Comparison of ENCODE assay signal across 15 cellular contexts in genomic region chr1:170735366-170736263, GRCh38.
DNase-seq lines count a peak whose midpoint lies in the region; ATAC-seq and TF ChIP-seq lines count a peak whose summit lies in the region.
"Had no signal": no experiment of that assay in that cellular context is flagged by ENCODE, and none has a peak within 500 bp of the region (broad histone marks: within the 10 kb centered on the region; RNA-seq: fewer than 3 reads in every experiment).

No MANE protein-coding gene starts in this region.

- no peak overlapping the region for H2BK120ac ChIP-seq in mesenchymal stem cell (ENCODE audit: low read depth, low read length)

- peak; percentile 49 to 88 for TF ChIP-seq POLR2A in gastrocnemius medialis (IDR thresholded peaks at IDR 0.05)

- H4K8ac ChIP-seq in mesenchymal stem cell (ENCODE audit: low read length), result no peak overlapping the region

- H3K79me1 ChIP-seq in mesenchymal stem cell (replicated peaks; ENCODE audit: low read length, poor library complexity, severe bottlenecking), result no peaks in the 10 kb centered on the region

- H3K79me2 ChIP-seq in GM23248 (ENCODE audit: insufficient read depth), result peaks cover 23% of the 10 kb centered on the region

- H3K27me3 ChIP-seq in GM23248 (replicated peaks; ENCODE audit: insufficient read depth) (no peaks in the 10 kb centered on the region), gastrocnemius medialis (no peaks in the 10 kb centered on the region), mesenchymal stem cell (ENCODE audit: control insufficient read depth in 1 of 2, insufficient read depth in 1 of 2, low read length in 2 of 2) (no peaks in the 10 kb centered on the region)
- H3K27me3 ChIP-seq: BLaER1 treated with 17β-estradiol and CSF1 and Interleukin-3, amounts not matched to agents 10 nM and 100 nM had no signal

- no peak overlapping the region for H3K18ac ChIP-seq in mesenchymal stem cell (ENCODE audit: low read depth in 1 of 2, low read length in 2 of 2)

- H3K23ac ChIP-seq in mesenchymal stem cell (ENCODE audit: low read length in 2 of 2), result no peak overlapping the region

- H3K4me1 Mint-ChIP-seq in immature natural killer cell, result no peaks in the 10 kb centered on the region
- H3K4me1 Mint-ChIP-seq: H9 had no signal

- H3K36me3 Mint-ChIP-seq in immature natural killer cell, result no peaks in the 10 kb centered on the region

- no peak overlapping the region for H3K4me3 Mint-ChIP-seq in immature natural killer cell
- H3K4me3 Mint-ChIP-seq: H9 had no signal

- H4K91ac ChIP-seq in mesenchymal stem cell (ENCODE audit: low read length), result no peak overlapping the region

- peaks cover 64% of the 10 kb centered on the region for H3K36me3 ChIP-seq in GM23248 (ENCODE audit: low read depth)
- H3K36me3 ChIP-seq in gastrocnemius medialis, result no peaks in the 10 kb centered on the region
- peaks cover 0 to 93% of the 10 kb centered on the region in 2 experiments for H3K36me3 ChIP-seq in mesenchymal stem cell (ENCODE audit: control insufficient read depth in 1 of 2, insufficient read depth in 2 of 2, low read depth in 1 of 2, low read length in 2 of 2)
- H3K36me3 ChIP-seq: BLaER1 treated with 17β-estradiol and CSF1 and Interleukin-3, amounts not matched to agents 10 nM and 100 nM had no signal

- H3K27me3 Mint-ChIP-seq in immature natural killer cell (ENCODE audit: low read depth in 3 of 3), result no peaks in the 10 kb centered on the region

- peak; percentile 70 for ATAC-seq in left ventricle myocardium superior
- ATAC-seq in gastrocnemius medialis, result peak; percentile 87 to 91
- ATAC-seq: HepG2 had no signal

- no peak overlapping the region for H3K27ac Mint-ChIP-seq in immature natural killer cell
- H3K27ac Mint-ChIP-seq: H9 had no signal

- WGBS in GM23248 (ENCODE audit: low coverage in 1 of 2, low lambda C conversion rate in 2 of 2, missing lambda C conversion rate in 2 of 2), 2 experiments, result 73 to 84% methylated on average over 2 of the region's 2 CpGs
- 86% methylated on average over 2 of the region's 2 CpGs for WGBS in mesenchymal stem cell

- peaks cover 71% of the 10 kb centered on the region for H3F3A ChIP-seq in GM23248 (ENCODE audit: insufficient read depth)

- no peak overlapping the region for H3K4ac ChIP-seq in mesenchymal stem cell (ENCODE audit: low read depth in 1 of 2, low read length in 2 of 2)

- H2BK5ac ChIP-seq in mesenchymal stem cell (ENCODE audit: low read depth, low read length, poor library complexity, severe bottlenecking), result no peak overlapping the region

- H3K4me2 ChIP-seq in GM23248 (ENCODE audit: unreplicated experiment), result no peak overlapping the region
- no peak overlapping the region for H3K4me2 ChIP-seq in mesenchymal stem cell (ENCODE audit: low read length, poor library complexity, severe bottlenecking)
- H3K4me2 ChIP-seq: BLaER1 treated with 17β-estradiol and CSF1 and Interleukin-3, amounts not matched to agents 10 nM and 100 nM had no signal

- H3K9me3 ChIP-seq in GM23248 (ENCODE audit: low read depth), result no peaks in the 10 kb centered on the region
- no peaks in the 10 kb centered on the region for H3K9me3 ChIP-seq in gastrocnemius medialis
- no peaks in the 10 kb centered on the region for H3K9me3 ChIP-seq in mesenchymal stem cell (ENCODE audit: control insufficient read depth, low read length)
- H3K9me3 ChIP-seq: BLaER1 treated with 17β-estradiol and CSF1 and Interleukin-3, amounts not matched to agents 10 nM and 100 nM had no signal

- H2BK12ac ChIP-seq in mesenchymal stem cell (ENCODE audit: low read length in 2 of 2), result no peak overlapping the region

- H2AFZ ChIP-seq in GM23248 (no peak overlapping the region), mesenchymal stem cell (ENCODE audit: low read depth, low read length) (no peak overlapping the region)

- no peaks in the 10 kb centered on the region for H4K20me1 ChIP-seq in GM23248 (ENCODE audit: insufficient read depth)
- H4K20me1 ChIP-seq: BLaER1 treated with 17β-estradiol and CSF1 and Interleukin-3, amounts not matched to agents 10 nM and 100 nM had no signal

- H3K4me3 ChIP-seq in GM23248, result no peak overlapping the region
- H3K4me3 ChIP-seq in gastrocnemius medialis, result peak overlapping the region in 3 of 4 donors; percentile 5 to 34 (median 21)
- H3K4me3 ChIP-seq in mesenchymal stem cell (ENCODE audit: insufficient read depth in 1 of 2, low read depth in 1 of 2, low read length in 2 of 2), result no peak overlapping the region
- H3K4me3 ChIP-seq: BLaER1 treated with 17β-estradiol and CSF1 and Interleukin-3, amounts not matched to agents 10 nM and 100 nM had no signal

- H3K9me3 Mint-ChIP-seq in immature natural killer cell, result peaks cover 0 to 3% (median 0%) of the 10 kb centered on the region in 6 donors

- intact Hi-C loops in left ventricle myocardium superior (cut with micrococcal nuclease), result loop anchor here (10.0 kb wide), 1 partner anchor 61 kb away; no protein-coding TSS in a partner anchor
- intact Hi-C loops in gastrocnemius medialis (cut with DNase I; ENCODE audit: low total_unique reads), result loop anchor here (2.0 to 10.0 kb wide), 3 partner anchors 23 to 1251 kb away; partner anchors contain the start of gene SLC19A2

- in situ Hi-C loops in GM23248 (cut with MboI) (no loop called here), gastrocnemius medialis (cut with MboI; ENCODE audit: low sequenced_read_pairs in 4 of 4) (loop anchor here in 1 of 4 donors (25.0 kb wide), 1 partner anchor 1248 kb away; the partner anchor contains the start of gene SLC19A2)

- no peaks in the 10 kb centered on the region for H3K9me2 ChIP-seq in GM23248 (ENCODE audit: insufficient read depth)

- no peak overlapping the region for H2AK5ac ChIP-seq in mesenchymal stem cell (ENCODE audit: low read length, severe bottlenecking)

- H2BK15ac ChIP-seq in mesenchymal stem cell (ENCODE audit: low read depth, poor library complexity, severe bottlenecking), result no peak overlapping the region

- TF ChIP-seq CTCF in gastrocnemius medialis (IDR thresholded peaks at IDR 0.05 in 4 of 5, conservative IDR thresholded peaks at IDR 0.05 in 1 of 5), result peak in 1 of 5 experiments; percentile 26

- H3K9ac ChIP-seq in GM23248, result no peak overlapping the region
- H3K9ac ChIP-seq in mesenchymal stem cell (ENCODE audit: low read length), result no peak overlapping the region
- H3K9ac ChIP-seq: BLaER1 treated with 17β-estradiol and CSF1 and Interleukin-3, amounts not matched to agents 10 nM and 100 nM had no signal

- DNase-seq in GM23248, result no peak
- DNase-seq in LHCN-M2 (ENCODE audit: low read depth), result peak; percentile 74
- DNase-seq in left ventricle myocardium superior, result no peak
- peak; percentile 32 to 54 for DNase-seq in gastrocnemius medialis
- no peak for DNase-seq in immature natural killer cell
- no peak for DNase-seq in superior temporal gyrus (ENCODE audit: extremely low spot score)
- DNase-seq in mesenchymal stem cell, result no peak
- DNase-seq: H9, NCI-H1417, NCI-H1930, NCI-H2171 treated with DMSO at 0.1 percent for 48 hours, NCI-H774, OCI-M1 had no signal

- H3K27ac ChIP-seq in GM23248 (0 out of 2 replicates have a peak overlapping the region, but pooled peaks have one; percentile 6), gastrocnemius medialis (peak overlapping the region; percentile 85 to 95 (median 90)), mesenchymal stem cell (ENCODE audit: low read length, poor library complexity, severe bottlenecking) (no peak overlapping the region)
- H3K27ac ChIP-seq: BLaER1 treated with 17β-estradiol and CSF1 and Interleukin-3, amounts not matched to agents 10 nM and 100 nM had no signal

- no peak overlapping the region for H3K14ac ChIP-seq in mesenchymal stem cell (ENCODE audit: low read length in 2 of 2)

- peaks cover 32% of the 10 kb centered on the region for H3K4me1 ChIP-seq in GM23248 (ENCODE audit: insufficient read depth)
- H3K4me1 ChIP-seq in gastrocnemius medialis, result peaks cover 60 to 64% of the 10 kb centered on the region in 2 donors
- H3K4me1 ChIP-seq in mesenchymal stem cell (ENCODE audit: control insufficient read depth, insufficient read depth, low read depth, low read length), result peaks cover 2% of the 10 kb centered on the region
- H3K4me1 ChIP-seq: BLaER1 treated with 17β-estradiol and CSF1 and Interleukin-3, amounts not matched to agents 10 nM and 100 nM had no signal

Comparison
In these comparisons a context has a peak if more than half of its experiments do, and no peak if none do; other contexts are left out.
1. DNase-seq: peak in LHCN-M2 (single experiment) and gastrocnemius medialis (2 of 2); none in GM23248 (single experiment), left ventricle myocardium superior (single experiment), immature natural killer cell (0 of 3), superior temporal gyrus (single experiment) and mesenchymal stem cell (single experiment).
2. H3K4me3 ChIP-seq: peak in gastrocnemius medialis (3 of 4); none in GM23248 (single experiment) and mesenchymal stem cell (0 of 2).